Comparison of ENCODE assay signal across 1 cellular context in the genomic region with DNA sequence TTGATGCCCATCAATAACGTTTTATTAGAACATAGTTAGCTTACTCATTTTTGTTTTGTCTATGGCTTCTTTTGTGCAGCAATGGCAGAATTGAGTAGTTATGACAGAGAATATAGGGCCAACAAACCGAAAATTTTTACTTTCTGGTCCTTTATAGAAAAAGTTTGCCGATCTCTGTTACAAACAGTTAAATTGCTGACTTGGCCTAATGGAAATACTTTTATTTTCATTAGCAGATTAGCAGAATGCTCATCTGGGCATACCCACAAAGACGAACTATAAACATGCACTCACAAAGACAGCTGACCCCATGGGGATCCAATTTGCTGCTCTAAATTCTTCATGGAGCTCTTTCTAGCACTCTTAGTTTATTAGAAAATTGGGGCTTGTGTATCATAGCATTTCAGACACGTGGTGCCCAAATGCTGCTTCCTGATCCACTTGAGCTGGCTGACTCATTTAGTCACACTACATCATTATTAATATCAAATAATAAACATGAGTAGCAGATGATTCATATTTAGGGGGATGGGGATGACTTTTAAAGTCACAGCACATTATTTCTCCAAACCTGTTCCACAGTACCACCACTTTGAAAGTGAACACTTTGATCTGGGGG.
A peak's percentile ranks its signal among the peaks of the same experiment; 100 is the strongest.
TF ChIP-seq lines count a peak whose summit lies in the region.

No MANE protein-coding gene starts in this region.

TF ChIP-seq in endothelial cell of umbilical vein, 7 proteins besides CTCF, POLR2A, EP300 and RAD21:
- TF ChIP-seq GATA2 (IDR thresholded peaks at IDR 0.05; ENCODE audit: insufficient read depth, insufficient read length, low read depth, low read length) (peak; percentile 49), FOS (IDR thresholded peaks at IDR 0.05; ENCODE audit: borderline replicate concordance, insufficient read depth, low read length) (peak; percentile 99), EZH2 (IDR thresholded peaks at IDR 0.05; ENCODE audit: borderline replicate concordance, low read depth, low read length, severe bottlenecking) (no peak), JUN (IDR thresholded peaks at IDR 0.05; ENCODE audit: borderline replicate concordance, insufficient read depth, insufficient read length, low read depth) (peak; percentile 94), POLR2AphosphoS5 (IDR thresholded peaks at IDR 0.05; ENCODE audit: insufficient read depth, low read depth, low read length) (peak; percentile 65), MYC (IDR thresholded peaks at IDR 0.05; ENCODE audit: low read depth, low read length) (peak; percentile 76)
- TF ChIP-seq, protein P1, sequence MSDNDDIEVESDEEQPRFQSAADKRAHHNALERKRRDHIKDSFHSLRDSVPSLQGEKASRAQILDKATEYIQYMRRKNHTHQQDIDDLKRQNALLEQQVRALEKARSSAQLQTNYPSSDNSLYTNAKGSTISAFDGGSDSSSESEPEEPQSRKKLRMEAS (IDR thresholded peaks at IDR 0.05; ENCODE audit: insufficient read depth, insufficient read length): peak; percentile 78
TF ChIP-seq in endothelial cell of umbilical vein: peak in this region for 6.
